1 cellular context compared by ENCODE assay signal in the genomic region with DNA sequence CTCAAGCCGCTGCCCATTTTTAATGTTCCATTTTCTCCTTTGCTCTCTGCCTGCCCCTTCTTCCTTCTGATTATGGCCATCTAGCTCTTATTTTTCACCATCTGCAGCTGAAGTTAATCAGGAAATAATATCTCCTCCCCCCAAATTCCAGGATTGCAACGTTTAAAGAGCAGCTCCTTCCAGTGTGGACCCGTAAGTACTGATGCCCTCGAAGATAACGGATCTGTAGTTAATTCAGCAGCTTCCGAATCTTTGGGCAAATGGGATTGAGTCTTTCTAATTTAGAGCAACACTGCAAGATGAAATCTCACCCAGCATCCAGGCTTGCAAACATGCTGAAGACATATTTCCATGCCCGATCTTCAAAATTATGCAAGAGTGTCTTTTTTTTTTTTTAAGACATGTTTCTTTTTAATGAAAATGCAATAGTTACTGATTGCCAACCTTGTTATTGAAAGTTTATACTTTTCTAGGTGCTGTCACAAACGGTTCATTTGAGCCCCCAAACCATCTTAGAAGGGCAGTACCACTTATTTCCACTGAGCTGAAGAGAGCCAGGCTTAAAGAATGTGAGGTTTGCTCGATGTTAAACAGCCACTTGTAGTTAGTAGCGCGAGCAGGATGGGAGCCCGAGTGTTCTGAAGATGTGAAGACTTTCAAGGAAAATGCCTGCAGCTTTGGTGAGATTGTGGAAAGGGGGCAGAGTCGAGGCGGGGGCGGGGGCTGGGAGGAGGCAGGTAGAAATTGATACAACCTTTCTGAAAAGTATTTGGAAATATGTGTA.
TF ChIP-seq lines count a peak whose summit lies in the region.

No MANE protein-coding gene starts in this region.

TF ChIP-seq in WTC11, 78 proteins besides CTCF, POLR2A, EP300 and RAD21 (continued from another document):
- no peak for TF ChIP-seq HMGXB4 (CRISPR knock-in tag; IDR thresholded peaks at IDR 0.05)
- no peak for TF ChIP-seq IRF1 (CRISPR knock-in tag; IDR thresholded peaks at IDR 0.05)
- no peak for TF ChIP-seq NFATC4 (CRISPR knock-in tag; IDR thresholded peaks at IDR 0.05)
- TF ChIP-seq MAX (CRISPR knock-in tag; IDR thresholded peaks at IDR 0.05), result no peak
- no peak for TF ChIP-seq CBFB (CRISPR knock-in tag; IDR thresholded peaks at IDR 0.05; ENCODE audit: low read depth)
- TF ChIP-seq NFYB (CRISPR knock-in tag; conservative IDR thresholded peaks at IDR 0.05; ENCODE audit: low read depth), result no peak
- TF ChIP-seq MYBL2 (CRISPR knock-in tag; IDR thresholded peaks at IDR 0.05), result no peak
- no peak for TF ChIP-seq ZNF425 (CRISPR knock-in tag; conservative IDR thresholded peaks at IDR 0.05)
- TF ChIP-seq USF1 (CRISPR knock-in tag; IDR thresholded peaks at IDR 0.05), result no peak
- no peak for TF ChIP-seq ZNF423 (CRISPR knock-in tag; IDR thresholded peaks at IDR 0.05)
- TF ChIP-seq FOXP1 (CRISPR knock-in tag; IDR thresholded peaks at IDR 0.05; ENCODE audit: borderline replicate concordance), result no peak
- TF ChIP-seq, protein P1, sequence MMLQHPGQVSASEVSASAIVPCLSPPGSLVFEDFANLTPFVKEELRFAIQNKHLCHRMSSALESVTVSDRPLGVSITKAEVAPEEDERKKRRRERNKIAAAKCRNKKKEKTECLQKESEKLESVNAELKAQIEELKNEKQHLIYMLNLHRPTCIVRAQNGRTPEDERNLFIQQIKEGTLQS (CRISPR knock-in tag; conservative IDR thresholded peaks at IDR 0.05), result no peak
- no peak for TF ChIP-seq ZBTB43 (CRISPR knock-in tag; IDR thresholded peaks at IDR 0.05)
- TF ChIP-seq ZNF263 (CRISPR knock-in tag; IDR thresholded peaks at IDR 0.05; ENCODE audit: low read depth), result no peak
- TF ChIP-seq USF2 (CRISPR knock-in tag; IDR thresholded peaks at IDR 0.05), result no peak
- TF ChIP-seq, protein P2, sequence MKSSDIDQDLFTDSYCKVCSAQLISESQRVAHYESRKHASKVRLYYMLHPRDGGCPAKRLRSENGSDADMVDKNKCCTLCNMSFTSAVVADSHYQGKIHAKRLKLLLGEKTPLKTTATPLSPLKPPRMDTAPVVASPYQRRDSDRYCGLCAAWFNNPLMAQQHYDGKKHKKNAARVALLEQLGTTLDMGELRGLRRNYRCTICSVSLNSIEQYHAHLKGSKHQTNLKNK (CRISPR knock-in tag; IDR thresholded peaks at IDR 0.05), result no peak
